In genomic region chr2:33236457-33236856, GRCh38 we compare ENCODE assay signal across 20 cellular contexts.
DNase-seq lines count a peak whose midpoint lies in the region; ATAC-seq, FAIRE-seq and TF ChIP-seq lines count a peak whose summit lies in the region.
"Had no signal": no experiment of that assay in that cellular context is flagged by ENCODE, and none has a peak within 500 bp of the region (broad histone marks: within the 10 kb centered on the region; RNA-seq: fewer than 3 reads in every experiment).

No MANE protein-coding gene starts in this region.

- DNase-seq in COLO829 (ENCODE audit: low spot score) = peak; percentile 23
- DNase-seq in LHCN-M2 (ENCODE audit: low read depth) = peak; percentile 78
- peak; percentile 74 for DNase-seq in dermis blood vessel endothelial cell
- peak; percentile 91 for DNase-seq in lung microvascular endothelial cell (ENCODE audit: low read depth in 2 of 2)
- no peak for DNase-seq in activated CD4-positive, alpha-beta T cell treated with anti-CD3 and anti-CD28 coated beads, Interleukin-2, amount 50 U/mL, for 1 hour
- no peak for DNase-seq in HepG2 (ENCODE audit: low spot score)
- no peak for DNase-seq in aorta
- no peak for DNase-seq in stimulated activated CD4-positive, alpha-beta T cell treated with anti-CD3 and anti-CD28 coated beads, Interleukin-2, amount 100 ng/mL, for 48 hours
- DNase-seq: amygdala, C1 segment of cervical spinal cord, MM.1S, NCI-H2029, NCI-H748 treated with DMSO at 0.1 percent for 48 hours, right cardiac atrium, RPMI8226 had no signal

- no peak overlapping the region for H3K9ac ChIP-seq in HepG2 (ENCODE audit: insufficient read depth, low read depth, low read length)
- H3K9ac ChIP-seq: neural progenitor cell had no signal

- TF ChIP-seq EP300 in HepG2 (IDR thresholded peaks at IDR 0.05; ENCODE audit: low read depth in 2 of 2, low read length in 2 of 2) (no peak), HepG2 (CRISPR knock-in tag; IDR thresholded peaks at IDR 0.05; ENCODE audit: borderline replicate concordance) (no peak)

- no peaks in the 10 kb centered on the region for H3K79me2 ChIP-seq in HepG2 (ENCODE audit: insufficient read depth, low read length)

- H2AFZ ChIP-seq in HepG2 (ENCODE audit: low read length) = no peak overlapping the region
- H2AFZ ChIP-seq: GM23338, neural progenitor cell had no signal

- WGBS in HepG2 (ENCODE audit: low lambda C conversion rate) = 2% methylated on average over 2 of the region's 2 CpGs
- WGBS in aorta, 2 donors = 54 to 56% methylated on average over 2 of the region's 2 CpGs

- TF ChIP-seq RAD21 in HepG2 (CRISPR knock-in tag; IDR thresholded peaks at IDR 0.05) = no peak

- no peak overlapping the region for H3K4me2 ChIP-seq in HepG2 (ENCODE audit: low read depth, low read length)
- H3K4me2 ChIP-seq: GM23338, neural progenitor cell had no signal

- H3K4me3 ChIP-seq in HepG2 (replicated peaks in 1 of 3; ENCODE audit: insufficient read depth in 1 of 3, low read depth in 2 of 3, low read length in 3 of 3) (no peak overlapping the region), aorta (ENCODE audit: low read length in 2 of 2) (no peak overlapping the region)
- H3K4me3 ChIP-seq: GM23338, neural progenitor cell had no signal

- H3K27ac ChIP-seq in HepG2 (ENCODE audit: extremely low read length, insufficient read depth, low read length) (no peak overlapping the region), aorta (ENCODE audit: low read depth in 1 of 2, low read length in 2 of 2) (peak overlapping the region in 1 of 2 donors; percentile 19)
- H3K27ac ChIP-seq: neural progenitor cell had no signal

- no peaks in the 10 kb centered on the region for H3K27me3 ChIP-seq in HepG2 (ENCODE audit: control insufficient read depth in 1 of 2, insufficient read depth in 2 of 2, low read length in 2 of 2)
- H3K27me3 ChIP-seq in aorta (ENCODE audit: control insufficient read depth in 1 of 2, insufficient read depth in 2 of 2, low read length in 1 of 2) = no peaks in the 10 kb centered on the region
- H3K27me3 ChIP-seq: neural progenitor cell had no signal

- H3K36me3 ChIP-seq in HepG2 (replicated peaks in 1 of 2; ENCODE audit: control insufficient read depth in 1 of 2, insufficient read depth in 2 of 2, low read length in 2 of 2) (no peaks in the 10 kb centered on the region), aorta (ENCODE audit: control insufficient read depth in 1 of 2, insufficient read depth in 2 of 2, low read length in 1 of 2) (no peaks in the 10 kb centered on the region)
- H3K36me3 ChIP-seq: neural progenitor cell had no signal

- no peak for ATAC-seq in HepG2
- ATAC-seq in aorta (ENCODE audit: low FRiP score) = no peak
- ATAC-seq: activated T-helper 17 cell treated with anti-CD3 and anti-CD28 coated beads, Interleukin-2, amount 50 U/mL, for 72 hours; GM23338 had no signal

- TF ChIP-seq CTCF in HepG2 (CRISPR knock-in tag; IDR thresholded peaks at IDR 0.05) = no peak

- POLR2A ChIA-PET in HepG2 (lab: Yijun Ruan, JAX) = no interaction called here

- H3K4me1 ChIP-seq in HepG2 (ENCODE audit: insufficient read depth, low read length) = 0 out of 2 replicates have a peak, but pooled peaks cover 4% of the 10 kb centered on the region
- H3K4me1 ChIP-seq in aorta (ENCODE audit: control insufficient read depth in 1 of 2, insufficient read depth in 2 of 2, low read length in 2 of 2) = peaks cover 3 to 6% of the 10 kb centered on the region in 2 donors
- H3K4me1 ChIP-seq: neural progenitor cell had no signal

- intact Hi-C loops in HepG2 (cut with micrococcal nuclease; ENCODE audit: unreplicated experiment) (no loop called here), aorta (cut with DNase I) (no loop called here)

- no TSS peak for BruUV-seq in HepG2 (replicated peaks; lab: Mats Ljungman, UMichigan)

- H4K20me1 ChIP-seq in HepG2 (ENCODE audit: insufficient read depth, low read length) = no peaks in the 10 kb centered on the region

- no peaks in the 10 kb centered on the region for H3K9me3 ChIP-seq in HepG2 (ENCODE audit: low read length)
- no peaks in the 10 kb centered on the region for H3K9me3 ChIP-seq in aorta (ENCODE audit: control insufficient read depth, low read length)

- no peak for FAIRE-seq in HepG2 (lab: Jason Lieb, UNC)
- FAIRE-seq: frontal cortex, HTR-8/SVneo had no signal

- TF ChIP-seq POLR2A in HepG2 (IDR thresholded peaks at IDR 0.05; ENCODE audit: insufficient read depth in 1 of 2, low read depth in 2 of 2, low read length in 2 of 2) = no peak

- CTCF ChIA-PET in HepG2 (lab: Yijun Ruan, JAX; ENCODE audit: low intra/inter-chr PET ratio, low total read pairs) = no interaction called here

- in situ Hi-C loops in HepG2 (cut with HindIII; ENCODE audit: extremely low pct_ligation_motif_present, low pct_unique_long_range_greater_than_20kb) = no loop called here

TF ChIP-seq in HepG2, 621 proteins besides CTCF, POLR2A, EP300 and RAD21 (continues in another document):
- TF ChIP-seq SPEN (CRISPR knock-in tag; IDR thresholded peaks at IDR 0.05; ENCODE audit: low read depth) (no peak), AHDC1 (CRISPR knock-in tag; IDR thresholded peaks at IDR 0.05; ENCODE audit: borderline replicate concordance) (no peak), ZBTB26 (CRISPR knock-in tag; IDR thresholded peaks at IDR 0.05; ENCODE audit: borderline replicate concordance) (no peak), ZSCAN5A (CRISPR knock-in tag; IDR thresholded peaks at IDR 0.05; ENCODE audit: borderline replicate concordance) (no peak), HMG20B (CRISPR knock-in tag; conservative IDR thresholded peaks at IDR 0.05) (no peak), ZNF572 (CRISPR knock-in tag; IDR thresholded peaks at IDR 0.05) (no peak), ZNF605 (CRISPR knock-in tag; IDR thresholded peaks at IDR 0.05) (no peak), ZNF24 (IDR thresholded peaks at IDR 0.05) (no peak), ZNF724P (CRISPR knock-in tag; IDR thresholded peaks at IDR 0.05; ENCODE audit: borderline replicate concordance) (no peak)

Comparison
In these comparisons a context has a peak if more than half of its experiments do, and no peak if none do; other contexts are left out.
1. DNase-seq: peak in COLO829 (single experiment), LHCN-M2 (single experiment), dermis blood vessel endothelial cell (single experiment) and lung microvascular endothelial cell (2 of 2); none in activated CD4-positive, alpha-beta T cell treated with anti-CD3 and anti-CD28 coated beads, Interleukin-2, amount 50 U/mL, for 1 hour (single experiment), HepG2 (single experiment), aorta (0 of 2) and stimulated activated CD4-positive, alpha-beta T cell treated with anti-CD3 and anti-CD28 coated beads, Interleukin-2, amount 100 ng/mL, for 48 hours (0 of 2).